Comparison of ENCODE assay signal across 1 cellular context in genomic region chr17:32357615-32358014, GRCh38.
TF ChIP-seq lines count a peak whose summit lies in the region.

No MANE protein-coding gene starts in this region.

TF ChIP-seq in K562, 482 proteins besides CTCF, POLR2A, EP300 and RAD21:
- TF ChIP-seq IRF9 (tag; IDR thresholded peaks at IDR 0.05) (no peak), SUPT5H (IDR thresholded peaks at IDR 0.05) (0 out of 2 replicates have a peak, but pooled peaks have one; percentile 13)
